Comparison of ENCODE assay signal across 1 cellular context in genomic region chr2:150732064-150732463, GRCh38.
TF ChIP-seq lines count a peak whose summit lies in the region.

No MANE protein-coding gene starts in this region.

TF ChIP-seq in SK-N-SH, 30 proteins besides CTCF, POLR2A, EP300 and RAD21 (continued from another document):
- TF ChIP-seq IRF3 (IDR thresholded peaks at IDR 0.05; ENCODE audit: low read depth, low read length), result no peak
